1 cellular context compared by ENCODE assay signal in genomic region chr1:23393706-23394105, GRCh38.
TF ChIP-seq lines count a peak whose summit lies in the region.

No MANE protein-coding gene starts in this region.

TF ChIP-seq in GM23338, 12 proteins besides CTCF, POLR2A, EP300 and RAD21 (continued from another document):
- TF ChIP-seq ZNF462 (CRISPR knock-in tag; IDR thresholded peaks at IDR 0.05), result no peak
- TF ChIP-seq POLR2AphosphoS5 (IDR thresholded peaks at IDR 0.05; ENCODE audit: low read depth), result no peak
- no peak for TF ChIP-seq EZH2 (IDR thresholded peaks at IDR 0.05; ENCODE audit: low read depth, unreplicated experiment)
- TF ChIP-seq ETS1 (IDR thresholded peaks at IDR 0.05), result no peak
- TF ChIP-seq, protein P1, sequence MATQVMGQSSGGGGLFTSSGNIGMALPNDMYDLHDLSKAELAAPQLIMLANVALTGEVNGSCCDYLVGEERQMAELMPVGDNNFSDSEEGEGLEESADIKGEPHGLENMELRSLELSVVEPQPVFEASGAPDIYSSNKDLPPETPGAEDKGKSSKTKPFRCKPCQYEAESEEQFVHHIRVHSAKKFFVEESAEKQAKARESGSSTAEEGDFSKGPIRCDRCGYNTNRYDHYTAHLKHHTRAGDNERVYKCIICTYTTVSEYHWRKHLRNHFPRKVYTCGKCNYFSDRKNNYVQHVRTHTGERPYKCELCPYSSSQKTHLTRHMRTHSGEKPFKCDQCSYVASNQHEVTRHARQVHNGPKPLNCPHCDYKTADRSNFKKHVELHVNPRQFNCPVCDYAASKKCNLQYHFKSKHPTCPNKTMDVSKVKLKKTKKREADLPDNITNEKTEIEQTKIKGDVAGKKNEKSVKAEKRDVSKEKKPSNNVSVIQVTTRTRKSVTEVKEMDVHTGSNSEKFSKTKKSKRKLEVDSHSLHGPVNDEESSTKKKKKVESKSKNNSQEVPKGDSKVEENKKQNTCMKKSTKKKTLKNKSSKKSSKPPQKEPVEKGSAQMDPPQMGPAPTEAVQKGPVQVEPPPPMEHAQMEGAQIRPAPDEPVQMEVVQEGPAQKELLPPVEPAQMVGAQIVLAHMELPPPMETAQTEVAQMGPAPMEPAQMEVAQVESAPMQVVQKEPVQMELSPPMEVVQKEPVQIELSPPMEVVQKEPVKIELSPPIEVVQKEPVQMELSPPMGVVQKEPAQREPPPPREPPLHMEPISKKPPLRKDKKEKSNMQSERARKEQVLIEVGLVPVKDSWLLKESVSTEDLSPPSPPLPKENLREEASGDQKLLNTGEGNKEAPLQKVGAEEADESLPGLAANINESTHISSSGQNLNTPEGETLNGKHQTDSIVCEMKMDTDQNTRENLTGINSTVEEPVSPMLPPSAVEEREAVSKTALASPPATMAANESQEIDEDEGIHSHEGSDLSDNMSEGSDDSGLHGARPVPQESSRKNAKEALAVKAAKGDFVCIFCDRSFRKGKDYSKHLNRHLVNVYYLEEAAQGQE (IDR thresholded peaks at IDR 0.05; ENCODE audit: unreplicated experiment), result no peak
- no peak for TF ChIP-seq EZH2phosphoT487 (IDR thresholded peaks at IDR 0.05; ENCODE audit: unreplicated experiment)
- no peak for TF ChIP-seq JUNB (IDR thresholded peaks at IDR 0.05; ENCODE audit: unreplicated experiment)
- TF ChIP-seq CREB1 (CRISPR knock-in tag; IDR thresholded peaks at IDR 0.05; ENCODE audit: low read depth), result no peak
- no peak for TF ChIP-seq ZNF331 (CRISPR knock-in tag; IDR thresholded peaks at IDR 0.05; ENCODE audit: low read depth)
- TF ChIP-seq ZNF114 (CRISPR knock-in tag; IDR thresholded peaks at IDR 0.05), result no peak
